1 cellular context compared by ENCODE assay signal in the genomic region with DNA sequence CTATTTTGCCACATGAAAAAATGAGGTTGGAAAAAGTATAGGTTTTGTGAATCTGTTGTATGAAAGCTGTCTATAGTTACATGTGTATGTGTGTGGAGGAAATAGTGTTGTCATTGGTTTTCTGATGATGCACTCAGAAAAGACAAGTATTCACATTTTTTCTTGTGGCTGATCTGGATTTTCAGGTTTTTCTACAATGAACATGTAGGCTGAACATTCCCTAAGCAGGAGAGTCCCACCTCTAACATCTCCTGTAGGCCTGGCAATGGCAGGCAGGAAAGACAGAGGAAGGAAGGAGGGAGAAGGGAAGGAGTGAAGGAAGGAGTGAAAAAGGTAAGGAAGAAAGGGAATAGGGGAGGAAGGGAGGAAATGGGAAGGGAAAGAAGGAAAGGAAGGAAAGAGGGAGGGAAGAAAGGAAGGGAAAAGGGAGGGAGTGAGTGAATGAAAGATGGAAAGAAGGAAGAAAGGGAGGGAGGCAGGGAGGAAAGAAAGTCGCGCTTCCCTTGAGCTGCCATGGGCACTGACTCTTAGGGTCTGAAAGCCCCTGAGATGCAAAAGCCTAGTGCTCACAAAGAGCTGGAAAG.
TF ChIP-seq lines count a peak whose summit lies in the region.

No MANE protein-coding gene starts in this region.

TF ChIP-seq in HEK293, 187 proteins besides CTCF, POLR2A, EP300 and RAD21 (continued from another document):
- TF ChIP-seq, protein P1, sequence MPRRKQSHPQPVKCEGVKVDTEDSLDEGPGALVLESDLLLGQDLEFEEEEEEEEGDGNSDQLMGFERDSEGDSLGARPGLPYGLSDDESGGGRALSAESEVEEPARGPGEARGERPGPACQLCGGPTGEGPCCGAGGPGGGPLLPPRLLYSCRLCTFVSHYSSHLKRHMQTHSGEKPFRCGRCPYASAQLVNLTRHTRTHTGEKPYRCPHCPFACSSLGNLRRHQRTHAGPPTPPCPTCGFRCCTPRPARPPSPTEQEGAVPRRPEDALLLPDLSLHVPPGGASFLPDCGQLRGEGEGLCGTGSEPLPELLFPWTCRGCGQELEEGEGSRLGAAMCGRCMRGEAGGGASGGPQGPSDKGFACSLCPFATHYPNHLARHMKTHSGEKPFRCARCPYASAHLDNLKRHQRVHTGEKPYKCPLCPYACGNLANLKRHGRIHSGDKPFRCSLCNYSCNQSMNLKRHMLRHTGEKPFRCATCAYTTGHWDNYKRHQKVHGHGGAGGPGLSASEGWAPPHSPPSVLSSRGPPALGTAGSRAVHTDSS (tag by site-specific recombination; IDR thresholded peaks at IDR 0.05), result no peak
- TF ChIP-seq ZNF510 (tag by site-specific recombination; IDR thresholded peaks at IDR 0.05; ENCODE audit: insufficient replicate concordance) (no peak), ZNF211 (tag by site-specific recombination; IDR thresholded peaks at IDR 0.05; ENCODE audit: low read depth) (no peak), PRDM1 (tag by site-specific recombination; IDR thresholded peaks at IDR 0.05) (peak; percentile 79), ZNF366 (tag by site-specific recombination; conservative IDR thresholded peaks at IDR 0.05) (peak; percentile 86), ZNF747 (tag by site-specific recombination; IDR thresholded peaks at IDR 0.05) (no peak), ZNF433 (tag by site-specific recombination; IDR thresholded peaks at IDR 0.05; ENCODE audit: low read depth) (no peak), KLF1 (tag by site-specific recombination; IDR thresholded peaks at IDR 0.05) (no peak), ZNF354C (tag by site-specific recombination; IDR thresholded peaks at IDR 0.05; ENCODE audit: borderline replicate concordance, low read depth) (no peak)
- TF ChIP-seq, protein P2, sequence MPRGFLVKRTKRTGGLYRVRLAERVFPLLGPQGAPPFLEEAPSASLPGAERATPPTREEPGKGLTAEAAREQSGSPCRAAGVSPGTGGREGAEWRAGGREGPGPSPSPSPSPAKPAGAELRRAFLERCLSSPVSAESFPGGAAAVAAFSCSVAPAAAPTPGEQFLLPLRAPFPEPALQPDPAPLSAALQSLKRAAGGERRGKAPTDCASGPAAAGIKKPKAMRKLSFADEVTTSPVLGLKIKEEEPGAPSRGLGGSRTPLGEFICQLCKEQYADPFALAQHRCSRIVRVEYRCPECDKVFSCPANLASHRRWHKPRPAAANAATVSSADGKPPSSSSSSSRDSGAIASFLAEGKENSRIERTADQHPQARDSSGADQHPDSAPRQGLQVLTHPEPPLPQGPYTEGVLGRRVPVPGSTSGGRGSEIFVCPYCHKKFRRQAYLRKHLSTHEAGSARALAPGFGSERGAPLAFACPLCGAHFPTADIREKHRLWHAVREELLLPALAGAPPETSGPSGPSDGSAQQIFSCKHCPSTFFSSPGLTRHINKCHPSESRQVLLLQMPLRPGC (tag by site-specific recombination; IDR thresholded peaks at IDR 0.05), result no peak
- TF ChIP-seq, protein P3, sequence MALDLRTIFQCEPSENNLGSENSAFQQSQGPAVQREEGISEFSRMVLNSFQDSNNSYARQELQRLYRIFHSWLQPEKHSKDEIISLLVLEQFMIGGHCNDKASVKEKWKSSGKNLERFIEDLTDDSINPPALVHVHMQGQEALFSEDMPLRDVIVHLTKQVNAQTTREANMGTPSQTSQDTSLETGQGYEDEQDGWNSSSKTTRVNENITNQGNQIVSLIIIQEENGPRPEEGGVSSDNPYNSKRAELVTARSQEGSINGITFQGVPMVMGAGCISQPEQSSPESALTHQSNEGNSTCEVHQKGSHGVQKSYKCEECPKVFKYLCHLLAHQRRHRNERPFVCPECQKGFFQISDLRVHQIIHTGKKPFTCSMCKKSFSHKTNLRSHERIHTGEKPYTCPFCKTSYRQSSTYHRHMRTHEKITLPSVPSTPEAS (tag by site-specific recombination; IDR thresholded peaks at IDR 0.05), result no peak
